In genomic region chr5:1066676-1067075, GRCh38 we compare ENCODE assay signal across 22 cellular contexts.
"Had no signal": no experiment of that assay in that cellular context is flagged by ENCODE, and none has a peak within 500 bp of the region (broad histone marks: within the 10 kb centered on the region; RNA-seq: fewer than 3 reads in every experiment).

No MANE protein-coding gene starts in this region.

- H3K36me3 Mint-ChIP-seq: activated naive CD8-positive, alpha-beta T cell treated with anti-CD3 and anti-CD28 coated beads for 36 hours had no signal

- H3K27ac ChIP-seq: esophagus muscularis mucosa, gastrocnemius medialis, ovary, prostate gland, spleen, upper lobe of left lung, VCaP had no signal

- H3K4me1 Mint-ChIP-seq: activated CD4-positive, alpha-beta memory T cell treated with anti-CD3 and anti-CD28 coated beads, Interleukin-2, amount 10 ng/mL, durations not matched to agents 7 days and 5 days; activated CD4-positive, alpha-beta T cell treated with anti-CD3 and anti-CD28 coated beads, Interleukin-2, amount 10 ng/mL, durations not matched to agents 24 days and 14 days; activated naive CD8-positive, alpha-beta T cell treated with anti-CD3 and anti-CD28 coated beads for 36 hours had no signal

- H3K4me3 ChIP-seq: esophagus muscularis mucosa, gastrocnemius medialis, lung, ovary, prostate gland, spleen, upper lobe of left lung had no signal

- H3K27me3 ChIP-seq: esophagus muscularis mucosa, gastrocnemius medialis, ovary, spleen, upper lobe of left lung had no signal

- H3K36me3 ChIP-seq: gastrocnemius medialis, ovary had no signal

- DNase-seq: activated CD4-positive, alpha-beta memory T cell treated with anti-CD3 and anti-CD28 coated beads, Interleukin-2, amount 10 ng/mL, durations not matched to agents 7 days and 5 days; activated CD4-positive, alpha-beta T cell treated with anti-CD3 and anti-CD28 coated beads, Interleukin-2, amount 10 ng/mL, durations not matched to agents 24 days and 14 days; activated gamma-delta T cell; activated naive CD8-positive, alpha-beta T cell treated with anti-CD3 and anti-CD28 coated beads for 36 hours; central memory CD4-positive, alpha-beta T cell; effector memory CD4-positive, alpha-beta T cell; gastrocnemius medialis; hypothalamus; left colon; naive thymus-derived CD4-positive, alpha-beta T cell; spleen; stimulated activated CD4-positive, alpha-beta T cell treated with anti-CD3 and anti-CD28 coated beads, Interleukin-4, amount 100 ng/mL, for 1 hour; stimulated activated naive CD4-positive, alpha-beta T cell had no signal

- H3K9me3 ChIP-seq: esophagus muscularis mucosa, gastrocnemius medialis, ovary, prostate gland, spleen, upper lobe of left lung had no signal

- H3K27ac Mint-ChIP-seq: activated CD4-positive, alpha-beta memory T cell treated with anti-CD3 and anti-CD28 coated beads, Interleukin-2, amount 10 ng/mL, durations not matched to agents 7 days and 5 days; activated CD4-positive, alpha-beta T cell treated with anti-CD3 and anti-CD28 coated beads, Interleukin-2, amount 10 ng/mL, durations not matched to agents 24 days and 14 days; activated naive CD8-positive, alpha-beta T cell treated with anti-CD3 and anti-CD28 coated beads for 36 hours; activated T-helper 1 cell treated with anti-CD3 and anti-CD28 coated beads, Interleukin-12 subunit alpha, Interleukin-12 subunit beta, Interleukin-2, Interleukin-4 antibody, amounts not matched to agents 30 ng/mL and 10 ng/mL and 1 ng/mL, durations not matched to agents 14 hours and 24 hours and 36 hours; T-helper 2 cell treated with Interferon-gamma antibody and Interleukin-4, amounts not matched to agents 5 μg/mL and 100 μg/mL, for 36 hours had no signal

- H3K4me3 Mint-ChIP-seq: activated CD4-positive, alpha-beta memory T cell treated with anti-CD3 and anti-CD28 coated beads, Interleukin-2, amount 10 ng/mL, durations not matched to agents 7 days and 5 days; activated CD4-positive, alpha-beta T cell treated with anti-CD3 and anti-CD28 coated beads, Interleukin-2, amount 10 ng/mL, durations not matched to agents 24 days and 14 days; activated naive CD8-positive, alpha-beta T cell treated with anti-CD3 and anti-CD28 coated beads for 36 hours; activated T-helper 1 cell treated with anti-CD3 and anti-CD28 coated beads, Interleukin-12 subunit alpha, Interleukin-12 subunit beta, Interleukin-2, Interleukin-4 antibody, amounts not matched to agents 30 ng/mL and 10 ng/mL and 1 ng/mL, durations not matched to agents 14 hours and 24 hours and 36 hours; naive thymus-derived CD4-positive, alpha-beta T cell; T-helper 2 cell treated with Interferon-gamma antibody and Interleukin-4, amounts not matched to agents 5 μg/mL and 100 μg/mL, for 36 hours had no signal

- H3K9me3 Mint-ChIP-seq: activated CD4-positive, alpha-beta memory T cell treated with anti-CD3 and anti-CD28 coated beads, Interleukin-2, amount 10 ng/mL, durations not matched to agents 7 days and 5 days; activated CD4-positive, alpha-beta T cell treated with anti-CD3 and anti-CD28 coated beads, Interleukin-2, amount 10 ng/mL, durations not matched to agents 24 days and 14 days; activated naive CD8-positive, alpha-beta T cell treated with anti-CD3 and anti-CD28 coated beads for 36 hours; activated T-helper 1 cell treated with anti-CD3 and anti-CD28 coated beads, Interleukin-12 subunit alpha, Interleukin-12 subunit beta, Interleukin-2, Interleukin-4 antibody, amounts not matched to agents 30 ng/mL and 10 ng/mL and 1 ng/mL, durations not matched to agents 14 hours and 24 hours and 36 hours; naive thymus-derived CD4-positive, alpha-beta T cell; T-helper 2 cell treated with Interferon-gamma antibody and Interleukin-4, amounts not matched to agents 5 μg/mL and 100 μg/mL, for 36 hours had no signal

- ATAC-seq: activated CD4-positive, CD25-positive, alpha-beta regulatory T cell treated with anti-CD3 and anti-CD28 coated beads, Interleukin-2, amount 50 U/mL, for 24 hours; gastrocnemius medialis had no signal

- H3K27me3 Mint-ChIP-seq: activated CD4-positive, alpha-beta memory T cell treated with anti-CD3 and anti-CD28 coated beads, Interleukin-2, amount 10 ng/mL, durations not matched to agents 7 days and 5 days; activated CD4-positive, alpha-beta T cell treated with anti-CD3 and anti-CD28 coated beads, Interleukin-2, amount 10 ng/mL, durations not matched to agents 24 days and 14 days; activated naive CD8-positive, alpha-beta T cell treated with anti-CD3 and anti-CD28 coated beads for 36 hours; naive thymus-derived CD4-positive, alpha-beta T cell had no signal

- H3K4me1 ChIP-seq: esophagus muscularis mucosa, gastrocnemius medialis, prostate gland, upper lobe of left lung had no signal
